ENCODE assay signal across 2 cellular contexts in the genomic region with DNA sequence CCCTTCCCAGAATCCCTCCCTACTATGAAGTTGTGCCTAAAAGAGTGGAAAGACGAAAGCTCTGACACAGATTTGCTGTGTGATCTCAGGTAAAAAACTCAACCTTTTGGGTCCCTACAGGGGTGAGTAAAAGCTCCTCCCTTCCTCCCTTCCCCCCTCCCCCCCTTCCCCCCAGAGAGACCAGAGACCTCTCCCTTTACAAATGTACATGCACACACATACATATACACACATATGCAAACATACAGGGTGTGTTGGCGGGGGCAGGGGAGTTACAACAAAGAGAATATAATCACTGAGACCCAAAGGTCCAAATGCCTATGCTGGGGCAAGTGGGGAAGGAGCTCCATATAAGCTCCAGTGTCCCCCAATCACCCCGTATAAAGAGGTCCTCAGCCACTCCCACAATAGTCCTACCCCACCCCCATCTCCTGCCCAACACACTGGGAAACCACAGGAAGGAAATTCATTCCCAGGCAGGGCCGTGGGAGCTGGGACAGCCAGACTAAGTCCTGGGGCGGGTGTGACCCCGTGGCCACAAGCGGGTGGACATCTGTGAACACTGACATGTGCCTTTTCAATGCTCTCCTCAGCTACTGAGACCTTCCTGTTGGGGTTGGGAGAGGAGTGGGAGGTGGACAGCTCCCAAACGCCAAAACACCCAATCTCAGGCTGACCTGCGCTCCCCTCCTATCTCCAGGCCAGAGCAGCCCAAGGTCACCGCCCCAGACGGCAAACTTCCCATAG.
TF ChIP-seq lines count a peak whose summit lies in the region.

No MANE protein-coding gene starts in this region.

TF ChIP-seq in SK-N-SH, 30 proteins besides CTCF, POLR2A, EP300 and RAD21 (continued from another document):
- TF ChIP-seq, protein P1, sequence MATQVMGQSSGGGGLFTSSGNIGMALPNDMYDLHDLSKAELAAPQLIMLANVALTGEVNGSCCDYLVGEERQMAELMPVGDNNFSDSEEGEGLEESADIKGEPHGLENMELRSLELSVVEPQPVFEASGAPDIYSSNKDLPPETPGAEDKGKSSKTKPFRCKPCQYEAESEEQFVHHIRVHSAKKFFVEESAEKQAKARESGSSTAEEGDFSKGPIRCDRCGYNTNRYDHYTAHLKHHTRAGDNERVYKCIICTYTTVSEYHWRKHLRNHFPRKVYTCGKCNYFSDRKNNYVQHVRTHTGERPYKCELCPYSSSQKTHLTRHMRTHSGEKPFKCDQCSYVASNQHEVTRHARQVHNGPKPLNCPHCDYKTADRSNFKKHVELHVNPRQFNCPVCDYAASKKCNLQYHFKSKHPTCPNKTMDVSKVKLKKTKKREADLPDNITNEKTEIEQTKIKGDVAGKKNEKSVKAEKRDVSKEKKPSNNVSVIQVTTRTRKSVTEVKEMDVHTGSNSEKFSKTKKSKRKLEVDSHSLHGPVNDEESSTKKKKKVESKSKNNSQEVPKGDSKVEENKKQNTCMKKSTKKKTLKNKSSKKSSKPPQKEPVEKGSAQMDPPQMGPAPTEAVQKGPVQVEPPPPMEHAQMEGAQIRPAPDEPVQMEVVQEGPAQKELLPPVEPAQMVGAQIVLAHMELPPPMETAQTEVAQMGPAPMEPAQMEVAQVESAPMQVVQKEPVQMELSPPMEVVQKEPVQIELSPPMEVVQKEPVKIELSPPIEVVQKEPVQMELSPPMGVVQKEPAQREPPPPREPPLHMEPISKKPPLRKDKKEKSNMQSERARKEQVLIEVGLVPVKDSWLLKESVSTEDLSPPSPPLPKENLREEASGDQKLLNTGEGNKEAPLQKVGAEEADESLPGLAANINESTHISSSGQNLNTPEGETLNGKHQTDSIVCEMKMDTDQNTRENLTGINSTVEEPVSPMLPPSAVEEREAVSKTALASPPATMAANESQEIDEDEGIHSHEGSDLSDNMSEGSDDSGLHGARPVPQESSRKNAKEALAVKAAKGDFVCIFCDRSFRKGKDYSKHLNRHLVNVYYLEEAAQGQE (IDR thresholded peaks at IDR 0.05; ENCODE audit: low read depth, low read length) = no peak
- TF ChIP-seq FOSL2 (IDR thresholded peaks at IDR 0.05; ENCODE audit: borderline replicate concordance, low read depth) (no peak), JUND (IDR thresholded peaks at IDR 0.05) (no peak), EZH2phosphoT487 (IDR thresholded peaks at IDR 0.05; ENCODE audit: borderline replicate concordance, low read depth) (no peak), MEF2A (IDR thresholded peaks at IDR 0.05; ENCODE audit: borderline replicate concordance, low read depth) (no peak), RXRA (IDR thresholded peaks at IDR 0.05; ENCODE audit: borderline replicate concordance, low read depth) (no peak), RCOR1 (IDR thresholded peaks at IDR 0.05; ENCODE audit: low read length) (no peak), TAF1 (IDR thresholded peaks at IDR 0.05; ENCODE audit: borderline replicate concordance, low read depth, low read length) (no peak), SIN3A (IDR thresholded peaks at IDR 0.05; ENCODE audit: borderline replicate concordance, low read depth, low read length) (no peak)
- TF ChIP-seq, protein P2, sequence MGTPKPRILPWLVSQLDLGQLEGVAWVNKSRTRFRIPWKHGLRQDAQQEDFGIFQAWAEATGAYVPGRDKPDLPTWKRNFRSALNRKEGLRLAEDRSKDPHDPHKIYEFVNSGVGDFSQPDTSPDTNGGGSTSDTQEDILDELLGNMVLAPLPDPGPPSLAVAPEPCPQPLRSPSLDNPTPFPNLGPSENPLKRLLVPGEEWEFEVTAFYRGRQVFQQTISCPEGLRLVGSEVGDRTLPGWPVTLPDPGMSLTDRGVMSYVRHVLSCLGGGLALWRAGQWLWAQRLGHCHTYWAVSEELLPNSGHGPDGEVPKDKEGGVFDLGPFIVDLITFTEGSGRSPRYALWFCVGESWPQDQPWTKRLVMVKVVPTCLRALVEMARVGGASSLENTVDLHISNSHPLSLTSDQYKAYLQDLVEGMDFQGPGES (IDR thresholded peaks at IDR 0.05; ENCODE audit: low read depth, low read length) = no peak

TF ChIP-seq in SK-N-SH treated with all-trans-retinoic acid at 6 μM for 48 hours, 23 proteins besides CTCF, POLR2A, EP300 and RAD21 (continued from another document):
- TF ChIP-seq, protein P3, sequence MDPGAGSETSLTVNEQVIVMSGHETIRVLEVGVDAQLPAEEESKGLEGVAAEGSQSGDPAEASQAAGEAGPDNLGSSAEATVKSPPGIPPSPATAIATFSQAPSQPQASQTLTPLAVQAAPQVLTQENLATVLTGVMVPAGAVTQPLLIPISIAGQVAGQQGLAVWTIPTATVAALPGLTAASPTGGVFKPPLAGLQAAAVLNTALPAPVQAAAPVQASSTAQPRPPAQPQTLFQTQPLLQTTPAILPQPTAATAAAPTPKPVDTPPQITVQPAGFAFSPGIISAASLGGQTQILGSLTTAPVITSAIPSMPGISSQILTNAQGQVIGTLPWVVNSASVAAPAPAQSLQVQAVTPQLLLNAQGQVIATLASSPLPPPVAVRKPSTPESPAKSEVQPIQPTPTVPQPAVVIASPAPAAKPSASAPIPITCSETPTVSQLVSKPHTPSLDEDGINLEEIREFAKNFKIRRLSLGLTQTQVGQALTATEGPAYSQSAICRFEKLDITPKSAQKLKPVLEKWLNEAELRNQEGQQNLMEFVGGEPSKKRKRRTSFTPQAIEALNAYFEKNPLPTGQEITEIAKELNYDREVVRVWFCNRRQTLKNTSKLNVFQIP (CRISPR knock-in tag; IDR thresholded peaks at IDR 0.05; ENCODE audit: borderline replicate concordance, low read depth) = no peak
- TF ChIP-seq TCF4 (CRISPR knock-in tag; IDR thresholded peaks at IDR 0.05; ENCODE audit: borderline replicate concordance) (no peak), RARB (CRISPR knock-in tag; IDR thresholded peaks at IDR 0.05) (no peak), TOX (CRISPR knock-in tag; IDR thresholded peaks at IDR 0.05; ENCODE audit: borderline replicate concordance) (no peak), GLIS3 (CRISPR knock-in tag; IDR thresholded peaks at IDR 0.05) (no peak), CSDC2 (CRISPR knock-in tag; IDR thresholded peaks at IDR 0.05) (no peak)
